1 cellular context compared by ENCODE assay signal in the genomic region with DNA sequence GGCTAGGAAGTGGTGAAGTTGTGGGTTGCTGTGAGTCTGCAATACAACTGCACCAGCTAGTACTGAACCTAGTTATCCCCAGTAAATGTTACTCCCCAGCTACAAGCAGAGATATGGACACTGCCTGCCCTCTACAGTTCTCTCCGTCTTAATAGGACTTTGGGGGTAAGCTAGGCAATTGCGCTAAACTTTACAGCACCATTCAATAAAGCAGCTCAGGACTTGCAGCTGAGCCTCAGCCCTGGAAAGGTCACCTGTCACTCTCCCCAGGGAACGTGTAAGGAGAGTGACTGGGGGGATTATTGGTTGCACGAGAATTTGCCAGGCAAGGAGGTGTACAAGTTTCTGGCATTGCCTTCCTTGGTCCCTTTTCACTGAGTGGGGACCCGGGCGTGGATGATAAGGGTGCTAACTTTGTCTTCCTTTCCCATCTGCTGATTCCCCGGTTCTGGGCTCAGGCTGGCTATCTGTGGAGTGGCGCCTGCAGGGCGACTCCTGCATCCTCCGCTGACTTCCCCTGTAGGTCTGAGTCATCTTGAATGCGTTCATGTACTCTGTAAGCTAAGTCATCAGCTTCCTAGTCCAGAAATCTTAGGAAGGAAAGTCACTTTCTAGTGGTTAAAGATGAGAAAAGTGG.
TF ChIP-seq lines count a peak whose summit lies in the region.

No MANE protein-coding gene starts in this region.

TF ChIP-seq in K562, 482 proteins besides CTCF, POLR2A, EP300 and RAD21 (continued from another document):
- TF ChIP-seq, protein P1, sequence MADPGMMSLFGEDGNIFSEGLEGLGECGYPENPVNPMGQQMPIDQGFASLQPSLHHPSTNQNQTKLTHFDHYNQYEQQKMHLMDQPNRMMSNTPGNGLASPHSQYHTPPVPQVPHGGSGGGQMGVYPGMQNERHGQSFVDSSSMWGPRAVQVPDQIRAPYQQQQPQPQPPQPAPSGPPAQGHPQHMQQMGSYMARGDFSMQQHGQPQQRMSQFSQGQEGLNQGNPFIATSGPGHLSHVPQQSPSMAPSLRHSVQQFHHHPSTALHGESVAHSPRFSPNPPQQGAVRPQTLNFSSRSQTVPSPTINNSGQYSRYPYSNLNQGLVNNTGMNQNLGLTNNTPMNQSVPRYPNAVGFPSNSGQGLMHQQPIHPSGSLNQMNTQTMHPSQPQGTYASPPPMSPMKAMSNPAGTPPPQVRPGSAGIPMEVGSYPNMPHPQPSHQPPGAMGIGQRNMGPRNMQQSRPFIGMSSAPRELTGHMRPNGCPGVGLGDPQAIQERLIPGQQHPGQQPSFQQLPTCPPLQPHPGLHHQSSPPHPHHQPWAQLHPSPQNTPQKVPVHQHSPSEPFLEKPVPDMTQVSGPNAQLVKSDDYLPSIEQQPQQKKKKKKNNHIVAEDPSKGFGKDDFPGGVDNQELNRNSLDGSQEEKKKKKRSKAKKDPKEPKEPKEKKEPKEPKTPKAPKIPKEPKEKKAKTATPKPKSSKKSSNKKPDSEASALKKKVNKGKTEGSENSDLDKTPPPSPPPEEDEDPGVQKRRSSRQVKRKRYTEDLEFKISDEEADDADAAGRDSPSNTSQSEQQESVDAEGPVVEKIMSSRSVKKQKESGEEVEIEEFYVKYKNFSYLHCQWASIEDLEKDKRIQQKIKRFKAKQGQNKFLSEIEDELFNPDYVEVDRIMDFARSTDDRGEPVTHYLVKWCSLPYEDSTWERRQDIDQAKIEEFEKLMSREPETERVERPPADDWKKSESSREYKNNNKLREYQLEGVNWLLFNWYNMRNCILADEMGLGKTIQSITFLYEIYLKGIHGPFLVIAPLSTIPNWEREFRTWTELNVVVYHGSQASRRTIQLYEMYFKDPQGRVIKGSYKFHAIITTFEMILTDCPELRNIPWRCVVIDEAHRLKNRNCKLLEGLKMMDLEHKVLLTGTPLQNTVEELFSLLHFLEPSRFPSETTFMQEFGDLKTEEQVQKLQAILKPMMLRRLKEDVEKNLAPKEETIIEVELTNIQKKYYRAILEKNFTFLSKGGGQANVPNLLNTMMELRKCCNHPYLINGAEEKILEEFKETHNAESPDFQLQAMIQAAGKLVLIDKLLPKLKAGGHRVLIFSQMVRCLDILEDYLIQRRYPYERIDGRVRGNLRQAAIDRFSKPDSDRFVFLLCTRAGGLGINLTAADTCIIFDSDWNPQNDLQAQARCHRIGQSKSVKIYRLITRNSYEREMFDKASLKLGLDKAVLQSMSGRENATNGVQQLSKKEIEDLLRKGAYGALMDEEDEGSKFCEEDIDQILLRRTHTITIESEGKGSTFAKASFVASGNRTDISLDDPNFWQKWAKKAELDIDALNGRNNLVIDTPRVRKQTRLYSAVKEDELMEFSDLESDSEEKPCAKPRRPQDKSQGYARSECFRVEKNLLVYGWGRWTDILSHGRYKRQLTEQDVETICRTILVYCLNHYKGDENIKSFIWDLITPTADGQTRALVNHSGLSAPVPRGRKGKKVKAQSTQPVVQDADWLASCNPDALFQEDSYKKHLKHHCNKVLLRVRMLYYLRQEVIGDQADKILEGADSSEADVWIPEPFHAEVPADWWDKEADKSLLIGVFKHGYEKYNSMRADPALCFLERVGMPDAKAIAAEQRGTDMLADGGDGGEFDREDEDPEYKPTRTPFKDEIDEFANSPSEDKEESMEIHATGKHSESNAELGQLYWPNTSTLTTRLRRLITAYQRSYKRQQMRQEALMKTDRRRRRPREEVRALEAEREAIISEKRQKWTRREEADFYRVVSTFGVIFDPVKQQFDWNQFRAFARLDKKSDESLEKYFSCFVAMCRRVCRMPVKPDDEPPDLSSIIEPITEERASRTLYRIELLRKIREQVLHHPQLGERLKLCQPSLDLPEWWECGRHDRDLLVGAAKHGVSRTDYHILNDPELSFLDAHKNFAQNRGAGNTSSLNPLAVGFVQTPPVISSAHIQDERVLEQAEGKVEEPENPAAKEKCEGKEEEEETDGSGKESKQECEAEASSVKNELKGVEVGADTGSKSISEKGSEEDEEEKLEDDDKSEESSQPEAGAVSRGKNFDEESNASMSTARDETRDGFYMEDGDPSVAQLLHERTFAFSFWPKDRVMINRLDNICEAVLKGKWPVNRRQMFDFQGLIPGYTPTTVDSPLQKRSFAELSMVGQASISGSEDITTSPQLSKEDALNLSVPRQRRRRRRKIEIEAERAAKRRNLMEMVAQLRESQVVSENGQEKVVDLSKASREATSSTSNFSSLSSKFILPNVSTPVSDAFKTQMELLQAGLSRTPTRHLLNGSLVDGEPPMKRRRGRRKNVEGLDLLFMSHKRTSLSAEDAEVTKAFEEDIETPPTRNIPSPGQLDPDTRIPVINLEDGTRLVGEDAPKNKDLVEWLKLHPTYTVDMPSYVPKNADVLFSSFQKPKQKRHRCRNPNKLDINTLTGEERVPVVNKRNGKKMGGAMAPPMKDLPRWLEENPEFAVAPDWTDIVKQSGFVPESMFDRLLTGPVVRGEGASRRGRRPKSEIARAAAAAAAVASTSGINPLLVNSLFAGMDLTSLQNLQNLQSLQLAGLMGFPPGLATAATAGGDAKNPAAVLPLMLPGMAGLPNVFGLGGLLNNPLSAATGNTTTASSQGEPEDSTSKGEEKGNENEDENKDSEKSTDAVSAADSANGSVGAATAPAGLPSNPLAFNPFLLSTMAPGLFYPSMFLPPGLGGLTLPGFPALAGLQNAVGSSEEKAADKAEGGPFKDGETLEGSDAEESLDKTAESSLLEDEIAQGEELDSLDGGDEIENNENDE (IDR thresholded peaks at IDR 0.05; ENCODE audit: low read depth, low read length), result no peak
- TF ChIP-seq HLTF (IDR thresholded peaks at IDR 0.05) (no peak), ZNF766 (CRISPR knock-in tag; conservative IDR thresholded peaks at IDR 0.05) (peak; percentile 36; the same call in 1 of the 2 replicates)
